In genomic region chr19:47609885-47610545, GRCh38 we compare ENCODE assay signal across 8 cellular contexts. TPM values are rescaled to one million over a fixed set of nuclear protein-coding genes. Genes with fewer than 3 reads are reported as not detected.
A peak's percentile ranks its signal among the peaks of the same experiment; 100 is the strongest.
DNase-seq lines count a peak whose midpoint lies in the region; ATAC-seq and TF ChIP-seq lines count a peak whose summit lies in the region.

No MANE protein-coding gene starts in this region.

- H3K4me3 ChIP-seq in AG09309 (ENCODE audit: control insufficient read depth, low read depth, low read length) (peak overlapping the region; percentile 89), HL-60 (replicated peaks; ENCODE audit: insufficient read depth, low read length) (peak overlapping the region; percentile 79), body of pancreas (peak overlapping the region; percentile 57 to 90), iPS-18a (ENCODE audit: low read length) (peak overlapping the region; percentile 72), skin epidermis (peak overlapping the region; percentile 50 to 98 (median 96))

- no peaks in the 10 kb centered on the region for H3K27me3 Mint-ChIP-seq in T-helper 1 cell treated with Interleukin-12 subunit alpha and Interleukin-12 subunit beta and Interleukin-4 antibody, amounts not matched to agents 30 μg/mL and 1 μg/mL, for 36 hours (ENCODE audit: low read depth)

- ATAC-seq in body of pancreas (no peak), GM21717 (IDR thresholded peaks at IDR 0.05; ENCODE audit: unreplicated experiment) (no peak)

- peaks cover 18% of the 10 kb centered on the region for H3K4me1 Mint-ChIP-seq in T-helper 1 cell treated with Interleukin-12 subunit alpha and Interleukin-12 subunit beta and Interleukin-4 antibody, amounts not matched to agents 30 μg/mL and 1 μg/mL, for 36 hours (ENCODE audit: low read depth)

- H3K27ac Mint-ChIP-seq in T-helper 1 cell treated with Interleukin-12 subunit alpha and Interleukin-12 subunit beta and Interleukin-4 antibody, amounts not matched to agents 30 μg/mL and 1 μg/mL, for 36 hours, result peak overlapping the region; percentile 67

- TF ChIP-seq CTCF in AG09309 (IDR thresholded peaks at IDR 0.05; ENCODE audit: control insufficient read depth, insufficient read depth, low read depth, low read length, missing control alignments), result no peak
- TF ChIP-seq CTCF in HL-60 (IDR thresholded peaks at IDR 0.05; ENCODE audit: insufficient read depth, low read length), result no peak
- TF ChIP-seq CTCF in body of pancreas (IDR thresholded peaks at IDR 0.05), result peak in 1 of 7 experiments; percentile 8

- H3K27me3 ChIP-seq in HL-60 (ENCODE audit: insufficient read depth, poor library complexity, severe bottlenecking), result no peaks in the 10 kb centered on the region
- no peaks in the 10 kb centered on the region for H3K27me3 ChIP-seq in body of pancreas
- no peaks in the 10 kb centered on the region for H3K27me3 ChIP-seq in iPS-18a (ENCODE audit: control insufficient read depth, insufficient read depth, low read length)

- H3K4me1 ChIP-seq in body of pancreas (peaks cover 34% of the 10 kb centered on the region), iPS-18a (ENCODE audit: control insufficient read depth, low read depth, low read length) (peaks cover 31% of the 10 kb centered on the region)

- H3K36me3 Mint-ChIP-seq in T-helper 1 cell treated with Interleukin-12 subunit alpha and Interleukin-12 subunit beta and Interleukin-4 antibody, amounts not matched to agents 30 μg/mL and 1 μg/mL, for 36 hours (ENCODE audit: low read depth), result peaks cover 10% of the 10 kb centered on the region

- TF ChIP-seq POLR2A in body of pancreas (IDR thresholded peaks at IDR 0.05), result peak in 1 of 3 donors; percentile 49

- H3K4me3 Mint-ChIP-seq in T-helper 1 cell treated with Interleukin-12 subunit alpha and Interleukin-12 subunit beta and Interleukin-4 antibody, amounts not matched to agents 30 μg/mL and 1 μg/mL, for 36 hours, result peak overlapping the region; percentile 67

- H3K27ac ChIP-seq in HL-60 (replicated peaks), result no peak overlapping the region
- peak overlapping the region; percentile 40 to 94 (median 80) for H3K27ac ChIP-seq in body of pancreas
- no peak overlapping the region for H3K27ac ChIP-seq in iPS-18a (ENCODE audit: low read length)
- peak overlapping the region; percentile 65 to 100 (median 95) for H3K27ac ChIP-seq in skin epidermis

- DNase-seq in AG09309 (ENCODE audit: low read depth) (no peak), HL-60 (ENCODE audit: low read depth in 1 of 2, low spot score in 1 of 2) (peak in 1 of 2 experiments; percentile 59), body of pancreas (peak; percentile 38 to 50 (median 40)), NCI-H1436 treated with DMSO at 0.1 percent for 48 hours (lab: John Stamatoyannopoulos, UW) (no peak)

- no peaks in the 10 kb centered on the region for H3K9me3 ChIP-seq in body of pancreas
- no peaks in the 10 kb centered on the region for H3K9me3 ChIP-seq in iPS-18a (ENCODE audit: control insufficient read depth, low read depth, low read length)

- intact Hi-C loops in body of pancreas (cut with DNase I), result loop anchor here (5.0 kb wide), 1 partner anchor 42 kb away; no protein-coding TSS in a partner anchor

- no peaks in the 10 kb centered on the region for H3K9me3 Mint-ChIP-seq in T-helper 1 cell treated with Interleukin-12 subunit alpha and Interleukin-12 subunit beta and Interleukin-4 antibody, amounts not matched to agents 30 μg/mL and 1 μg/mL, for 36 hours

- 0% methylated on average over 1 to 44 of the region's 49 CpGs for WGBS in body of pancreas, 2 donors

- H3K9ac ChIP-seq in iPS-18a (ENCODE audit: low read length), result peak overlapping the region; percentile 79

- no peaks in the 10 kb centered on the region for H3K36me3 ChIP-seq in body of pancreas (replicated peaks in 1 of 2; ENCODE audit: insufficient read depth in 1 of 2, low read depth in 2 of 2)
- H3K36me3 ChIP-seq in iPS-18a (ENCODE audit: control insufficient read depth, low read depth, low read length), result no peaks in the 10 kb centered on the region

RNA-seq across cellular contexts. Expression of gene BICRA, which starts 1.1 kb away (rescaled TPM):
- total RNA-seq in body of pancreas, result 10 to 100 TPM in 1 of 2 donors, 1 to 10 TPM in 1; 2.6 to 26.4 TPM

RNA-seq across cellular contexts. Expression of gene ZNF541, which starts 37.1 kb away (rescaled TPM):
- under 1 TPM in 1 of 2 donors, not detected in 1; under 0.01 TPM for total RNA-seq in body of pancreas

Comparison
In these comparisons a context has a peak if more than half of its experiments do, and no peak if none do; other contexts are left out.
1. DNase-seq: peak in body of pancreas (4 of 4); none in AG09309 (single experiment) and NCI-H1436 treated with DMSO at 0.1 percent for 48 hours (single experiment).
2. H3K27ac ChIP-seq: peak in body of pancreas (4 of 4) and skin epidermis (21 of 21); none in HL-60 (single experiment) and iPS-18a (single experiment).
3. Peak in every context shown above with its lines, with median percentiles within 50 percentile points of each other: H3K4me3 ChIP-seq.